1 cellular context compared by ENCODE assay signal in the genomic region with DNA sequence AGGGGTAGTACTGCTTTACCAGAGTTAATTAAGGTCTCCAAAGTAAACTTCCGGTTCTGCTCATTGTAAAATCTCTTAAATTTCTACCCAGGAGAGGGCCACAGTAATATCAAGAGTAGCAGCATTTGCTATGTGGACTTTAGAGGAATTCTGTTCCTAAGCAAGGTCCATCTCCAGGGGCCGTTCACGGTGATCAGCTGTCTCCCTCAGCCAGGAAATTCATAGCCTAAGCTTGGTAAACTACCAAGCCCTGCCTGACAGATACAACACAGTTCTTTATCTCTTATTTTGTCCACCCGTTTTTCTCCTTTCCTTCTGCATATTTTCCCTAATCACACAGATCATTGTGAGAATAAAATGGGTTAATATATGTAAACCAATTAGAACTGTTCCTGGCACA.
A peak's percentile ranks its signal among the peaks of the same experiment; 100 is the strongest.
TF ChIP-seq lines count a peak whose summit lies in the region.

No MANE protein-coding gene starts in this region.

TF ChIP-seq in K562, 482 proteins besides CTCF, POLR2A, EP300 and RAD21 (continued from another document):
- no peak for TF ChIP-seq ZNF318 (IDR thresholded peaks at IDR 0.05; ENCODE audit: borderline replicate concordance in 1 of 2, low read depth in 1 of 2)
- TF ChIP-seq ZBTB7A (IDR thresholded peaks at IDR 0.05; ENCODE audit: borderline replicate concordance, control insufficient read depth, low read depth, low read length): no peak
- 0 out of 2 replicates have a peak, but pooled peaks have one; percentile 15 for TF ChIP-seq POLR2G (IDR thresholded peaks at IDR 0.05; ENCODE audit: low read depth, low read length)
- no peak for TF ChIP-seq E2F1 (CRISPR knock-in tag; IDR thresholded peaks at IDR 0.05)
- TF ChIP-seq ZC3H11A (IDR thresholded peaks at IDR 0.05; ENCODE audit: low read depth, low read length): no peak
- TF ChIP-seq, protein P1, sequence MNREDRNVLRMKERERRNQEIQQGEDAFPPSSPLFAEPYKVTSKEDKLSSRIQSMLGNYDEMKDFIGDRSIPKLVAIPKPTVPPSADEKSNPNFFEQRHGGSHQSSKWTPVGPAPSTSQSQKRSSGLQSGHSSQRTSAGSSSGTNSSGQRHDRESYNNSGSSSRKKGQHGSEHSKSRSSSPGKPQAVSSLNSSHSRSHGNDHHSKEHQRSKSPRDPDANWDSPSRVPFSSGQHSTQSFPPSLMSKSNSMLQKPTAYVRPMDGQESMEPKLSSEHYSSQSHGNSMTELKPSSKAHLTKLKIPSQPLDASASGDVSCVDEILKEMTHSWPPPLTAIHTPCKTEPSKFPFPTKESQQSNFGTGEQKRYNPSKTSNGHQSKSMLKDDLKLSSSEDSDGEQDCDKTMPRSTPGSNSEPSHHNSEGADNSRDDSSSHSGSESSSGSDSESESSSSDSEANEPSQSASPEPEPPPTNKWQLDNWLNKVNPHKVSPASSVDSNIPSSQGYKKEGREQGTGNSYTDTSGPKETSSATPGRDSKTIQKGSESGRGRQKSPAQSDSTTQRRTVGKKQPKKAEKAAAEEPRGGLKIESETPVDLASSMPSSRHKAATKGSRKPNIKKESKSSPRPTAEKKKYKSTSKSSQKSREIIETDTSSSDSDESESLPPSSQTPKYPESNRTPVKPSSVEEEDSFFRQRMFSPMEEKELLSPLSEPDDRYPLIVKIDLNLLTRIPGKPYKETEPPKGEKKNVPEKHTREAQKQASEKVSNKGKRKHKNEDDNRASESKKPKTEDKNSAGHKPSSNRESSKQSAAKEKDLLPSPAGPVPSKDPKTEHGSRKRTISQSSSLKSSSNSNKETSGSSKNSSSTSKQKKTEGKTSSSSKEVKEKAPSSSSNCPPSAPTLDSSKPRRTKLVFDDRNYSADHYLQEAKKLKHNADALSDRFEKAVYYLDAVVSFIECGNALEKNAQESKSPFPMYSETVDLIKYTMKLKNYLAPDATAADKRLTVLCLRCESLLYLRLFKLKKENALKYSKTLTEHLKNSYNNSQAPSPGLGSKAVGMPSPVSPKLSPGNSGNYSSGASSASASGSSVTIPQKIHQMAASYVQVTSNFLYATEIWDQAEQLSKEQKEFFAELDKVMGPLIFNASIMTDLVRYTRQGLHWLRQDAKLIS (CRISPR knock-in tag; IDR thresholded peaks at IDR 0.05): no peak
- TF ChIP-seq DACH1 (IDR thresholded peaks at IDR 0.05; ENCODE audit: partially characterized antibody): peak; percentile 45
- 0 out of 2 replicates have a peak, but pooled peaks have one; percentile 22 for TF ChIP-seq ELF1 (tag; IDR thresholded peaks at IDR 0.05)
- TF ChIP-seq, protein P2, sequence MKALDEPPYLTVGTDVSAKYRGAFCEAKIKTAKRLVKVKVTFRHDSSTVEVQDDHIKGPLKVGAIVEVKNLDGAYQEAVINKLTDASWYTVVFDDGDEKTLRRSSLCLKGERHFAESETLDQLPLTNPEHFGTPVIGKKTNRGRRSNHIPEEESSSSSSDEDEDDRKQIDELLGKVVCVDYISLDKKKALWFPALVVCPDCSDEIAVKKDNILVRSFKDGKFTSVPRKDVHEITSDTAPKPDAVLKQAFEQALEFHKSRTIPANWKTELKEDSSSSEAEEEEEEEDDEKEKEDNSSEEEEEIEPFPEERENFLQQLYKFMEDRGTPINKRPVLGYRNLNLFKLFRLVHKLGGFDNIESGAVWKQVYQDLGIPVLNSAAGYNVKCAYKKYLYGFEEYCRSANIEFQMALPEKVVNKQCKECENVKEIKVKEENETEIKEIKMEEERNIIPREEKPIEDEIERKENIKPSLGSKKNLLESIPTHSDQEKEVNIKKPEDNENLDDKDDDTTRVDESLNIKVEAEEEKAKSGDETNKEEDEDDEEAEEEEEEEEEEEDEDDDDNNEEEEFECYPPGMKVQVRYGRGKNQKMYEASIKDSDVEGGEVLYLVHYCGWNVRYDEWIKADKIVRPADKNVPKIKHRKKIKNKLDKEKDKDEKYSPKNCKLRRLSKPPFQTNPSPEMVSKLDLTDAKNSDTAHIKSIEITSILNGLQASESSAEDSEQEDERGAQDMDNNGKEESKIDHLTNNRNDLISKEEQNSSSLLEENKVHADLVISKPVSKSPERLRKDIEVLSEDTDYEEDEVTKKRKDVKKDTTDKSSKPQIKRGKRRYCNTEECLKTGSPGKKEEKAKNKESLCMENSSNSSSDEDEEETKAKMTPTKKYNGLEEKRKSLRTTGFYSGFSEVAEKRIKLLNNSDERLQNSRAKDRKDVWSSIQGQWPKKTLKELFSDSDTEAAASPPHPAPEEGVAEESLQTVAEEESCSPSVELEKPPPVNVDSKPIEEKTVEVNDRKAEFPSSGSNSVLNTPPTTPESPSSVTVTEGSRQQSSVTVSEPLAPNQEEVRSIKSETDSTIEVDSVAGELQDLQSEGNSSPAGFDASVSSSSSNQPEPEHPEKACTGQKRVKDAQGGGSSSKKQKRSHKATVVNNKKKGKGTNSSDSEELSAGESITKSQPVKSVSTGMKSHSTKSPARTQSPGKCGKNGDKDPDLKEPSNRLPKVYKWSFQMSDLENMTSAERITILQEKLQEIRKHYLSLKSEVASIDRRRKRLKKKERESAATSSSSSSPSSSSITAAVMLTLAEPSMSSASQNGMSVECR (CRISPR knock-in tag; IDR thresholded peaks at IDR 0.05): no peak
- TF ChIP-seq, protein P3, sequence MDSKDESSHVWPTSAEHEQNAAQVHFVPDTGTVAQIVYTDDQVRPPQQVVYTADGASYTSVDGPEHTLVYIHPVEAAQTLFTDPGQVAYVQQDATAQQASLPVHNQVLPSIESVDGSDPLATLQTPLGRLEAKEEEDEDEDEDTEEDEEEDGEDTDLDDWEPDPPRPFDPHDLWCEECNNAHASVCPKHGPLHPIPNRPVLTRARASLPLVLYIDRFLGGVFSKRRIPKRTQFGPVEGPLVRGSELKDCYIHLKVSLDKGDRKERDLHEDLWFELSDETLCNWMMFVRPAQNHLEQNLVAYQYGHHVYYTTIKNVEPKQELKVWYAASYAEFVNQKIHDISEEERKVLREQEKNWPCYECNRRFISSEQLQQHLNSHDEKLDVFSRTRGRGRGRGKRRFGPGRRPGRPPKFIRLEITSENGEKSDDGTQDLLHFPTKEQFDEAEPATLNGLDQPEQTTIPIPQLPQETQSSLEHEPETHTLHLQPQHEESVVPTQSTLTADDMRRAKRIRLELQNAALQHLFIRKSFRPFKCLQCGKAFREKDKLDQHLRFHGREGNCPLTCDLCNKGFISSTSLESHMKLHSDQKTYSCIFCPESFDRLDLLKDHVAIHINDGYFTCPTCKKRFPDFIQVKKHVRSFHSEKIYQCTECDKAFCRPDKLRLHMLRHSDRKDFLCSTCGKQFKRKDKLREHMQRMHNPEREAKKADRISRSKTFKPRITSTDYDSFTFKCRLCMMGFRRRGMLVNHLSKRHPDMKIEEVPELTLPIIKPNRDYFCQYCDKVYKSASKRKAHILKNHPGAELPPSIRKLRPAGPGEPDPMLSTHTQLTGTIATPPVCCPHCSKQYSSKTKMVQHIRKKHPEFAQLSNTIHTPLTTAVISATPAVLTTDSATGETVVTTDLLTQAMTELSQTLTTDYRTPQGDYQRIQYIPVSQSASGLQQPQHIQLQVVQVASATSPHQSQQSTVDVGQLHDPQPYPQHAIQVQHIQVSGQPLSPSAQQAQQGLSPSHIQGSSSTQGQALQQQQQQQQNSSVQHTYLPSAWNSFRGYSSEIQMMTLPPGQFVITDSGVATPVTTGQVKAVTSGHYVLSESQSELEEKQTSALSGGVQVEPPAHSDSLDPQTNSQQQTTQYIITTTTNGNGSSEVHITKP (IDR thresholded peaks at IDR 0.05; ENCODE audit: partially characterized antibody): no peak
- TF ChIP-seq ZNF41 (CRISPR knock-in tag; conservative IDR thresholded peaks at IDR 0.05): no peak
- TF ChIP-seq UBTF (IDR thresholded peaks at IDR 0.05; ENCODE audit: borderline replicate concordance in 1 of 2, low read depth in 2 of 2, low read length in 2 of 2): no peak
